ENCODE assay signal across 8 cellular contexts in the genomic region with DNA sequence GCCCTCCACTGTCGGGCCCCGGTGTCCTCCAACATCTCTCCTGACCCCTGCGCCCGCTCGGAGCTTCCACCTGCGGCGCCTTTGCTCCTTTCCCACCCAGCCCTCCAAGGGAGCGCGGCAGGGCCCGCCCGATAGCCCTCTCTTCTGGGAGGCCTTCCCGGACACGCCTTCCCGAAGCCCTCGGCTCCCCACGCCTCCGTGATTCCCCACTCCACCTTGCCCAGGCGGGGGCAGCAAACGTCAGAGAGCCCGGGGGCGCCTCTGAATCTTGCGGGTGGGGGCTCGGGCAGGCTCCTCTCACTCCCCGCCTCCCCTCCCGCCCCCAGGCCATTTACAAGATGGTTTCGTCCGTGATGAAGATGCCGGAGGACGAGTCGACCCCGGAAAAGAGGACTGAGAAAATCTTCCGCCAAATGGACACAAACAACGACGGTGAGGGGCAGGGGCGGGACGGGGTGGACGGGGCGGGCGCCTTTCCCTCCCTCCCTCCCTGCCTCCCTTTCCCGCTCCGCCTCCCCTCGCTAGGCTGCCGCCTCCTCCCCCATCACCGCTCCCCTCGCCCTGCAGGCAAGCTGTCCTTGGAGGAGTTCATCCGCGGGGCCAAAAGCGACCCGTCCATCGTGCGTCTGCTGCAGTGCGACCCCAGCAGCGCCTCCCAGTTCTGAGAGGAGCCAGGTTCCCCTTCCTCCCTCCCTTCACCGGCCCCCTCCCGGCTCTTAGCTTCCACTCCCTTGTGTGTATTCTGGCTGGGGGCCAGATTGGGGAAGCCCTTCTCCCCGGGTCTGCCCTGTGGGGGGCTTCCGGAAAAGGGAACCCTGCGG. TPM values are rescaled to one million over a fixed set of nuclear protein-coding genes. Genes with fewer than 3 reads are reported as not detected.
DNase-seq lines count a peak whose midpoint lies in the region; ATAC-seq, FAIRE-seq and TF ChIP-seq lines count a peak whose summit lies in the region.

No MANE protein-coding gene starts in this region.

- H3K9me3 Mint-ChIP-seq in T-helper 1 cell treated with Interleukin-12 subunit alpha and Interleukin-12 subunit beta and Interleukin-4 antibody, amounts not matched to agents 30 μg/mL and 1 μg/mL, for 36 hours, result no peaks in the 10 kb centered on the region

- FAIRE-seq in endothelial cell of umbilical vein (lab: Jason Lieb, UNC), result no peak

- H3K9me3 ChIP-seq in RWPE2 (ENCODE audit: severe bottlenecking) (no peaks in the 10 kb centered on the region), endothelial cell of umbilical vein (replicated peaks; ENCODE audit: control insufficient read depth, insufficient read depth, low read length) (no peaks in the 10 kb centered on the region), muscle layer of colon (ENCODE audit: low read length) (no peaks in the 10 kb centered on the region), uterus (no peaks in the 10 kb centered on the region)

- H3K27ac ChIP-seq in RWPE2 (ENCODE audit: poor library complexity, severe bottlenecking) (no peak overlapping the region), endothelial cell of umbilical vein (ENCODE audit: insufficient read depth, low read depth, low read length) (no peak overlapping the region), muscle layer of colon (ENCODE audit: low read depth, low read length) (no peak overlapping the region), uterus (peak overlapping the region; percentile 23 to 54)

- H3K36me3 Mint-ChIP-seq in T-helper 1 cell treated with Interleukin-12 subunit alpha and Interleukin-12 subunit beta and Interleukin-4 antibody, amounts not matched to agents 30 μg/mL and 1 μg/mL, for 36 hours (ENCODE audit: low read depth), result no peaks in the 10 kb centered on the region

- H4K20me1 ChIP-seq in endothelial cell of umbilical vein (replicated peaks; ENCODE audit: control insufficient read depth, extremely low read depth, insufficient read depth, low read length), result no peaks in the 10 kb centered on the region

- H3K4me2 ChIP-seq in endothelial cell of umbilical vein (ENCODE audit: insufficient read depth, low read length), result peak overlapping the region; percentile 61

- DNase-seq in T-helper 1 cell (no peak), RWPE2 (ENCODE audit: low spot score) (no peak), endothelial cell of umbilical vein (ENCODE audit: low read depth, low spot score) (no peak), uterus (peak; percentile 70), middle frontal gyrus (ENCODE audit: extremely low spot score, low spot score) (no peak)

- POLR2A ChIA-PET in endothelial cell of umbilical vein (lab: Charles Lee), result no interaction called here

- intact Hi-C loops in endothelial cell of umbilical vein (cut with micrococcal nuclease) (no loop called here), uterus (cut with DNase I; ENCODE audit: low total_unique reads) (no loop called here)

- H3K4me3 Mint-ChIP-seq in T-helper 1 cell treated with Interleukin-12 subunit alpha and Interleukin-12 subunit beta and Interleukin-4 antibody, amounts not matched to agents 30 μg/mL and 1 μg/mL, for 36 hours, result peak overlapping the region; percentile 43

- H3K9me1 ChIP-seq in endothelial cell of umbilical vein (replicated peaks; ENCODE audit: control insufficient read depth, extremely low read depth, insufficient read depth, low read length), result no peaks in the 10 kb centered on the region

- TF ChIP-seq CTCF in RWPE2 (IDR thresholded peaks at IDR 0.05; ENCODE audit: poor library complexity, severe bottlenecking) (peak; percentile 58), endothelial cell of umbilical vein (IDR thresholded peaks at IDR 0.05; ENCODE audit: extremely low read depth in 1 of 2, insufficient read depth in 1 of 2, low read depth in 1 of 2, low read length in 2 of 2) (no peak), uterus (IDR thresholded peaks at IDR 0.05) (peak in 1 of 4 experiments; percentile 9)

- H3K27ac Mint-ChIP-seq in T-helper 1 cell treated with Interleukin-12 subunit alpha and Interleukin-12 subunit beta and Interleukin-4 antibody, amounts not matched to agents 30 μg/mL and 1 μg/mL, for 36 hours, result no peak overlapping the region

- H3K79me2 ChIP-seq in endothelial cell of umbilical vein (ENCODE audit: control insufficient read depth, insufficient read depth, low read length), result no peaks in the 10 kb centered on the region

- peak; percentile 50 for ATAC-seq in RWPE2 (ENCODE audit: low read depth)
- ATAC-seq in HG03520 (IDR thresholded peaks at IDR 0.05; ENCODE audit: unreplicated experiment), result no peak

- H3K4me3 ChIP-seq in RWPE2 (ENCODE audit: severe bottlenecking) (peak overlapping the region; percentile 21), endothelial cell of umbilical vein (replicated peaks in 1 of 3; ENCODE audit: insufficient read depth in 1 of 3, low read depth in 1 of 3, low read length in 3 of 3) (peak overlapping the region; percentile 16 to 35 (median 30)), muscle layer of colon (ENCODE audit: low read depth in 1 of 2, low read length in 2 of 2) (peak overlapping the region; percentile 29 to 35), uterus (peak overlapping the region; percentile 48 to 51)

- dilution Hi-C loops in endothelial cell of umbilical vein (cut with MboI; ENCODE audit: extremely low pct_ligation_motif_present, low sequenced_read_pairs), result no loop called here

- peaks cover 3% of the 10 kb centered on the region for H3K4me1 Mint-ChIP-seq in T-helper 1 cell treated with Interleukin-12 subunit alpha and Interleukin-12 subunit beta and Interleukin-4 antibody, amounts not matched to agents 30 μg/mL and 1 μg/mL, for 36 hours (ENCODE audit: low read depth)

- H3K27me3 ChIP-seq in RWPE2 (ENCODE audit: insufficient read depth, poor library complexity, severe bottlenecking) (no peaks in the 10 kb centered on the region), endothelial cell of umbilical vein (ENCODE audit: control insufficient read depth in 2 of 2, insufficient read depth in 2 of 2, low read length in 2 of 2) (peaks cover 13 to 19% of the 10 kb centered on the region in 2 experiments), muscle layer of colon (ENCODE audit: control insufficient read depth in 1 of 2, insufficient read depth in 2 of 2, low read length in 2 of 2) (peaks cover 20 to 32% of the 10 kb centered on the region in 2 donors), uterus (no peaks in the 10 kb centered on the region)

- H3K27me3 Mint-ChIP-seq in T-helper 1 cell treated with Interleukin-12 subunit alpha and Interleukin-12 subunit beta and Interleukin-4 antibody, amounts not matched to agents 30 μg/mL and 1 μg/mL, for 36 hours (ENCODE audit: low read depth), result peaks cover 69% of the 10 kb centered on the region

- TF ChIP-seq POLR2A in endothelial cell of umbilical vein (IDR thresholded peaks at IDR 0.05; ENCODE audit: low read depth, low read length) (no peak), uterus (IDR thresholded peaks at IDR 0.05) (no peak)

- BruUV-seq in endothelial cell of umbilical vein (replicated peaks; lab: Mats Ljungman, UMichigan), result no TSS peak

- peak overlapping the region; percentile 63 for H2AFZ ChIP-seq in endothelial cell of umbilical vein (ENCODE audit: low read depth, low read length)

- H3K36me3 ChIP-seq in RWPE2 (ENCODE audit: low read depth) (no peaks in the 10 kb centered on the region), endothelial cell of umbilical vein (ENCODE audit: control insufficient read depth in 2 of 2, extremely low read depth in 1 of 2, insufficient read depth in 2 of 2, low read length in 2 of 2) (no peaks in the 10 kb centered on the region), muscle layer of colon (ENCODE audit: insufficient read depth, low read length) (no peaks in the 10 kb centered on the region), uterus (no peaks in the 10 kb centered on the region)

- H3K9ac ChIP-seq in endothelial cell of umbilical vein (replicated peaks; ENCODE audit: extremely low read depth, insufficient read depth, low read length), result no peak overlapping the region
- H3K9ac ChIP-seq in muscle layer of colon (ENCODE audit: low read length), result no peak overlapping the region

- CTCF ChIA-PET in endothelial cell of umbilical vein (lab: Charles Lee), result interaction anchor here (0.8 to 5.7 kb wide), 15 partner anchors 11 to 492 kb away, joined by 3 to 51 read pairs (median 4); no protein-coding TSS in a partner anchor

- H3K4me1 ChIP-seq in RWPE2 (ENCODE audit: insufficient read depth, poor library complexity, severe bottlenecking), result no peaks in the 10 kb centered on the region
- H3K4me1 ChIP-seq in endothelial cell of umbilical vein (ENCODE audit: control insufficient read depth, extremely low read depth, insufficient read depth, low read length), result peaks cover 8% of the 10 kb centered on the region
- H3K4me1 ChIP-seq in muscle layer of colon (ENCODE audit: insufficient read depth, low read length), result no peaks in the 10 kb centered on the region
- peaks cover 0 to 10% of the 10 kb centered on the region in 2 donors for H3K4me1 ChIP-seq in uterus

RNA-seq across cellular contexts. Expression of a gene that starts 7.1 kb away (rescaled TPM):
- not detected in 2 replicates for total RNA-seq in endothelial cell of umbilical vein
- polyA plus RNA-seq in endothelial cell of umbilical vein, result not detected in 2 replicates
- 0.04 TPM in 1 of 2 replicates, not detected in the other for polyA plus RNA-seq in endothelial cell of umbilical vein (2011; cell fraction: cytosol; rRNA removed)
- polyA plus RNA-seq in endothelial cell of umbilical vein (2011; cell fraction: nucleus; rRNA removed), result 0.52 TPM in 1 of 2 replicates, not detected in the other
- polyA plus RNA-seq in endothelial cell of umbilical vein (2012), result not detected in 2 replicates
- not detected in 2 replicates for polyA minus RNA-seq in endothelial cell of umbilical vein
- polyA minus RNA-seq in endothelial cell of umbilical vein (2011; cell fraction: cytosol; rRNA and poly(A)+ RNA removed), result not detected
- polyA minus RNA-seq in endothelial cell of umbilical vein (2011; cell fraction: nucleus; rRNA and poly(A)+ RNA removed), result not detected in 2 replicates
- total RNA-seq in uterus, result under 1 TPM in 2 of 4 donors, not detected in 2; 0.76 to 0.79 TPM

RNA-seq across cellular contexts. Expression of a gene that starts 7.8 kb away (rescaled TPM):
- total RNA-seq in endothelial cell of umbilical vein (14.8 and 23.6 TPM in 2 replicates), uterus (10 to 100 TPM; 18.4 to 57.4 (median 34.8) TPM)
- 77.2 and 89.7 TPM in 2 replicates for polyA plus RNA-seq in endothelial cell of umbilical vein
- polyA plus RNA-seq in endothelial cell of umbilical vein (2011; cell fraction: cytosol; rRNA removed), result 46.0 and 59.0 TPM in 2 replicates
- polyA plus RNA-seq in endothelial cell of umbilical vein (2011; cell fraction: nucleus; rRNA removed), result 13.8 and 15.0 TPM in 2 replicates
- 69.8 and 78.5 TPM in 2 replicates for polyA plus RNA-seq in endothelial cell of umbilical vein (2012)
- polyA minus RNA-seq in endothelial cell of umbilical vein, result 15.7 and 35.0 TPM in 2 replicates
- 7.7 TPM for polyA minus RNA-seq in endothelial cell of umbilical vein (2011; cell fraction: cytosol; rRNA and poly(A)+ RNA removed)
- 3.2 and 3.3 TPM in 2 replicates for polyA minus RNA-seq in endothelial cell of umbilical vein (2011; cell fraction: nucleus; rRNA and poly(A)+ RNA removed)

RNA-seq across cellular contexts. Expression of a gene that starts 22.7 kb away (rescaled TPM):
- total RNA-seq in endothelial cell of umbilical vein (0.64 TPM in 1 of 2 replicates, not detected in the other), uterus (10 to 100 TPM in 1 of 4 donors, 1 to 10 TPM in 2, not detected in 1; 1.2 to 71.1 (median 3.7) TPM)
- polyA plus RNA-seq in endothelial cell of umbilical vein, result 0.14 and 0.49 TPM in 2 replicates
- polyA plus RNA-seq in endothelial cell of umbilical vein (2011; cell fraction: cytosol; rRNA removed), result 0.25 and 0.34 TPM in 2 replicates
- 0.09 and 0.66 TPM in 2 replicates for polyA plus RNA-seq in endothelial cell of umbilical vein (2011; cell fraction: nucleus; rRNA removed)
- 0.18 and 0.28 TPM in 2 replicates for polyA plus RNA-seq in endothelial cell of umbilical vein (2012)
- polyA minus RNA-seq in endothelial cell of umbilical vein, result 1.1 TPM in 1 of 2 replicates, not detected in the other
- not detected for polyA minus RNA-seq in endothelial cell of umbilical vein (2011; cell fraction: cytosol; rRNA and poly(A)+ RNA removed)
- not detected in 2 replicates for polyA minus RNA-seq in endothelial cell of umbilical vein (2011; cell fraction: nucleus; rRNA and poly(A)+ RNA removed)

Comparison
In these comparisons a context has a peak if more than half of its experiments do, and no peak if none do; other contexts are left out.
1. DNase-seq: peak in uterus (2 of 2); none in T-helper 1 cell (0 of 5), RWPE2 (single experiment), endothelial cell of umbilical vein (single experiment) and middle frontal gyrus (single experiment).
2. H3K27ac ChIP-seq: peak in uterus (2 of 2); none in RWPE2 (single experiment), endothelial cell of umbilical vein (single experiment) and muscle layer of colon (single experiment).
3. Peak in every context shown above with its lines, with median percentiles within 50 percentile points of each other: H3K4me3 ChIP-seq.